In genomic region chr16:31458835-31459721, GRCh38 we compare ENCODE assay signal across 8 cellular contexts. TPM values are rescaled to one million over a fixed set of nuclear protein-coding genes. Genes with fewer than 3 reads are reported as not detected.
A peak's percentile ranks its signal among the peaks of the same experiment; 100 is the strongest.
DNase-seq lines count a peak whose midpoint lies in the region; ATAC-seq, FAIRE-seq and TF ChIP-seq lines count a peak whose summit lies in the region.

TSS of gene ARMC5 (plus strand) at chr16:31459501. CDS start at chr16:31459525, 24 bp downstream.

- peak within 1 kb of the TSS; percentile 79 for H3K27ac ChIP-seq in Karpas-422 (ENCODE audit: low read length)
- H3K27ac ChIP-seq in esophagus squamous epithelium, result peak within 1 kb of the TSS; percentile 98 to 99 (median 99)

- H3K27me3 ChIP-seq in Karpas-422 (ENCODE audit: low read length) (no peaks in the 10 kb centered on the region), esophagus squamous epithelium (no peaks in the 10 kb centered on the region)

- H3K4me3 ChIP-seq in Karpas-422 (ENCODE audit: low read length) (peak within 1 kb of the TSS; percentile 91), esophagus squamous epithelium (peak within 1 kb of the TSS; percentile 74 to 91 (median 78))

- peak; percentile 66 for ATAC-seq in GM21825 (IDR thresholded peaks at IDR 0.05; ENCODE audit: unreplicated experiment)
- ATAC-seq in naive B cell (ENCODE audit: low read depth in 2 of 2), result peak; percentile 74 to 77
- peak; percentile 90 for ATAC-seq in stimulated activated memory B cell treated with anti-CD40 and anti-IgM and Interleukin-4, amounts not matched to agents 10 μg/mL and 1 μg/mL and 100 μg/mL, for 72 hours

- H3K4me2 ChIP-seq in Karpas-422 (ENCODE audit: low read depth, low read length, poor library complexity, severe bottlenecking), result peak within 1 kb of the TSS; percentile 98

- H3K9me3 Mint-ChIP-seq in naive B cell, result no peaks in the 10 kb centered on the region
- H3K9me3 Mint-ChIP-seq in stimulated activated memory B cell treated with anti-CD40 and anti-IgM and Interleukin-4, amounts not matched to agents 10 μg/mL and 1 μg/mL and 100 μg/mL, for 72 hours, result no peaks in the 10 kb centered on the region

- peak within 1 kb of the TSS; percentile 94 for H3K9ac ChIP-seq in Karpas-422 (ENCODE audit: low read length)

- no peaks in the 10 kb centered on the region for H3K27me3 Mint-ChIP-seq in naive B cell
- H3K27me3 Mint-ChIP-seq in stimulated activated memory B cell treated with anti-CD40 and anti-IgM and Interleukin-4, amounts not matched to agents 10 μg/mL and 1 μg/mL and 100 μg/mL, for 72 hours, result no peaks in the 10 kb centered on the region

- intact Hi-C loops in esophagus squamous epithelium (cut with DNase I), result no loop called here

- H3K79me2 ChIP-seq in Karpas-422 (ENCODE audit: low read length), result peaks cover 22% of the 10 kb centered on the region

- no peaks in the 10 kb centered on the region for H3K9me3 ChIP-seq in Karpas-422 (ENCODE audit: low read length)
- no peaks in the 10 kb centered on the region for H3K9me3 ChIP-seq in esophagus squamous epithelium

- H3K4me1 ChIP-seq in Karpas-422 (ENCODE audit: low read length) (peaks cover 23% of the 10 kb centered on the region), esophagus squamous epithelium (peaks cover 30 to 59% (median 42%) of the 10 kb centered on the region in 3 donors)

- H3K36me3 ChIP-seq in Karpas-422 (ENCODE audit: insufficient read depth, low read length), result no peaks in the 10 kb centered on the region
- H3K36me3 ChIP-seq in esophagus squamous epithelium, result peaks cover 4 to 33% (median 15%) of the 10 kb centered on the region in 3 donors

- peak in 3 of 4 donors; percentile 34 to 84 (median 49) for TF ChIP-seq POLR2A in esophagus squamous epithelium (IDR thresholded peaks at IDR 0.05)

- no peaks in the 10 kb centered on the region for H3K9me2 ChIP-seq in Karpas-422 (replicated peaks; ENCODE audit: insufficient read depth, low read length)

- H2AFZ ChIP-seq in Karpas-422 (ENCODE audit: low read length), result peak within 1 kb of the TSS; percentile 84; the same call in 1 of the 2 replicates

- peaks cover 33% of the 10 kb centered on the region; the same call in 1 of the 2 replicates for H4K20me1 ChIP-seq in Karpas-422 (ENCODE audit: insufficient read depth, low read depth, low read length)

- no peak for FAIRE-seq in RCC 7860 (lab: Jason Lieb, UNC)

- no CpG with 5 or more reads among the region's 98 CpGs for WGBS in esophagus squamous epithelium, 2 donors

- peaks cover 20 to 49% (median 40%) of the 10 kb centered on the region in 3 donors for H3K4me1 Mint-ChIP-seq in naive B cell
- peaks cover 52% of the 10 kb centered on the region for H3K4me1 Mint-ChIP-seq in stimulated activated memory B cell treated with anti-CD40 and anti-IgM and Interleukin-4, amounts not matched to agents 10 μg/mL and 1 μg/mL and 100 μg/mL, for 72 hours

- peak; percentile 98 for DNase-seq in Daoy (ENCODE audit: low read depth)
- DNase-seq in Karpas-422, result peak; percentile 99
- DNase-seq in RCC 7860 (ENCODE audit: low spot score), result peak; percentile 95
- peak; percentile 94 for DNase-seq in activated T-helper 1 cell treated with Interleukin-2 at 50 U/mL for 16 hours (ENCODE audit: low read depth)
- peak; percentile 81 for DNase-seq in esophagus squamous epithelium (lab: John Stamatoyannopoulos, UW)
- peak; percentile 97 for DNase-seq in naive B cell

- H3K36me3 Mint-ChIP-seq in naive B cell, result peaks cover 5 to 15% of the 10 kb centered on the region in 2 donors
- peaks cover 23% of the 10 kb centered on the region for H3K36me3 Mint-ChIP-seq in stimulated activated memory B cell treated with anti-CD40 and anti-IgM and Interleukin-4, amounts not matched to agents 10 μg/mL and 1 μg/mL and 100 μg/mL, for 72 hours

- peak within 1 kb of the TSS; percentile 83 to 97 (median 94) for H3K4me3 Mint-ChIP-seq in naive B cell
- peak within 1 kb of the TSS; percentile 86 for H3K4me3 Mint-ChIP-seq in stimulated activated memory B cell treated with anti-CD40 and anti-IgM and Interleukin-4, amounts not matched to agents 10 μg/mL and 1 μg/mL and 100 μg/mL, for 72 hours

- TF ChIP-seq CTCF in esophagus squamous epithelium (IDR thresholded peaks at IDR 0.05), result peak; percentile 32 to 66 (median 56)

- peak within 1 kb of the TSS; percentile 97 to 99 (median 98) for H3K27ac Mint-ChIP-seq in naive B cell
- H3K27ac Mint-ChIP-seq in stimulated activated memory B cell treated with anti-CD40 and anti-IgM and Interleukin-4, amounts not matched to agents 10 μg/mL and 1 μg/mL and 100 μg/mL, for 72 hours, result peak within 1 kb of the TSS; percentile 96

RNA-seq across cellular contexts. Expression of gene ARMC5, which starts in this region (rescaled TPM):
- 13.7 and 16.1 TPM in 2 replicates for total RNA-seq in Daoy (2014; rRNA removed; shearing (Covaris generic))
- 1.5 and 2.3 TPM in 2 replicates for total RNA-seq in Karpas-422 (2014; rRNA removed; shearing (Covaris generic); ENCODE audit: low replicate concordance)
- 10 to 100 TPM in 1 of 4 donors, 1 to 10 TPM in 3; 5.9 to 14.8 (median 9.7) TPM for total RNA-seq in esophagus squamous epithelium
- polyA plus RNA-seq in naive B cell (ENCODE audit: low read depth in 6 of 6), result 1 to 10 TPM; 4.2 to 8.2 (median 6.1) TPM

Comparison
In these comparisons a context has a peak if more than half of its experiments do, and no peak if none do; other contexts are left out.
1. Peak in every context shown above with its lines: DNase-seq, ATAC-seq, H3K4me3 ChIP-seq and H3K27ac ChIP-seq.